Comparison of ENCODE assay signal across 32 cellular contexts in the genomic region with DNA sequence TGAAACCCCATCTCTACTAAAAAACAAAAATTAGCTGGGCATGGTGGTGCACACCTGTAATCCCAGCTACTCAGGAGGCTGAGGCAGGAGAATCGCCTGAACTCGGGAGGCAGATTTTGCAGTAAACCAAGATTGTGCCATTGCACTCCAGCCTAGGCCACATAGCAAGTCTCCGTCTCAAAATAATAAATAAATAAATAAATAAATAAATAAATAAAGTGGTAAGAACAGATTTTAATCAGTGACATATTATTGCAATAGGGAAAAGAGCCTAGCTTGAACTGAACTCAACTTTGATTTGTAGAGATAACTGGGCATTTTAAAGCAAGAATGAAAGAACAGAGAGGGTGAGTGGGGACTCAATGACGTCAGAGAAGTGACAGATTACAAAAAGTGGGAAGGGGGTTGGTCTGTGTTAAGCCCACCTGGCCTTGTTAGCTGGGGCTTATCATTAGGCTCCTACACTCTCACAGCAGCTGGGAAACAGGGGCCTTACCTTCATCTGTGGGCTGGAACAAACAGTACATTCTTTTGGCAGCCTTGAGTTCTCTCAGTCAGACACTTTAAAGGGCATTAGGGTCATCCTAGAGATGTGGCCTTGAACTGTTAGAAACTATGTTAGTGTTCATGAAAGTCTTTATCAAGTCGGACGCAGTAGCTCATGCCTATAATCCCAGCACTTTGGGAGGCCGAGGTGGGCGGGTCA.
"Had no signal": no experiment of that assay in that cellular context is flagged by ENCODE, and none has a peak within 500 bp of the region (broad histone marks: within the 10 kb centered on the region; RNA-seq: fewer than 3 reads in every experiment).

No MANE protein-coding gene starts in this region.

- H3K9me3 ChIP-seq: SJSA1, SK-N-SH had no signal

- H3K27me3 ChIP-seq: brain microvascular endothelial cell, SJSA1 had no signal

- H3K27ac ChIP-seq: brain microvascular endothelial cell, SJSA1 had no signal

- H3K9ac ChIP-seq: SK-N-SH had no signal

- FAIRE-seq: TTC549 had no signal

- H3K4me2 ChIP-seq: SK-N-SH had no signal

- H3K4me1 ChIP-seq: SJSA1 had no signal

- H3K36me3 ChIP-seq: brain microvascular endothelial cell, SJSA1 had no signal

- ATAC-seq: activated CD4-positive, alpha-beta T cell treated with anti-CD3 and anti-CD28 coated beads for 36 hours; activated CD4-positive, CD25-positive, alpha-beta regulatory T cell treated with anti-CD3 and anti-CD28 coated beads, Interleukin-2, amount 50 U/mL, for 24 hours; activated CD8-positive, alpha-beta memory T cell treated with anti-CD3 and anti-CD28 coated beads, Interleukin-2, amount 10 ng/mL, durations not matched to agents 7 days and 5 days; activated T-cell treated with anti-CD3 and anti-CD28 coated beads, Interleukin-2, amount 50 U/mL, for 72 hours; activated T-helper 17 cell treated with anti-CD3 and anti-CD28 coated beads, Interleukin-2, amount 50 U/mL, for 72 hours; Panc1 had no signal

- DNase-seq: activated CD4-positive, alpha-beta memory T cell treated with anti-CD3 and anti-CD28 coated beads, Interleukin-2, amount 10 ng/mL, durations not matched to agents 7 days and 5 days; activated CD4-positive, alpha-beta T cell treated with anti-CD3 and anti-CD28 coated beads for 36 hours; activated CD4-positive, alpha-beta T cell treated with anti-CD3 and anti-CD28 coated beads, Interleukin-2, amount 50 U/mL, for 1 hour; activated CD8-positive, alpha-beta memory T cell treated with anti-CD3 and anti-CD28 coated beads for 24 hours; activated CD8-positive, alpha-beta memory T cell treated with anti-CD3 and anti-CD28 coated beads, Interleukin-2, amount 10 ng/mL, durations not matched to agents 7 days and 5 days; activated CD8-positive, alpha-beta memory T cell treated with anti-CD3 and anti-CD28 coated beads, Interleukin-2, amount 50 U/mL, for 48 hours; activated effector memory CD4-positive, alpha-beta T cell treated with anti-CD3 and anti-CD28 coated beads, Interleukin-2, amount 50 U/mL, for 16 hours; activated naive CD4-positive, alpha-beta T cell; activated naive CD4-positive, alpha-beta T cell treated with anti-CD3 and anti-CD28 coated beads, Interleukin-2, amount 50 U/mL, for 16 hours; activated naive CD8-positive, alpha-beta T cell treated with anti-CD3 and anti-CD28 coated beads for 36 hours; activated T-cell treated with anti-CD3 and anti-CD28 coated beads, Interleukin-2, amount 50 U/mL, for 1 hour; activated T-cell treated with anti-CD3 and anti-CD28 coated beads, Interleukin-2, amount 50 U/mL, for 72 hours; amniotic stem cell; aorta; brain microvascular endothelial cell; NCI-H1092 treated with DMSO at 0.1 percent for 48 hours; NCI-H1417; NCI-H146; NCI-H187; NCI-H2029 treated with DMSO at 0.1 percent for 48 hours; NCI-H2107; NCI-H2171; NCI-H510A treated with DMSO at 0.1 percent for 48 hours; NCI-H526 treated with DMSO at 0.1 percent for 48 hours; NCI-H774; SHP77 treated with DMSO at 0.1 percent for 48 hours; SK-N-SH had no signal

- H3K4me3 ChIP-seq: SJSA1 had no signal
